ENCODE assay signal across 19 cellular contexts in genomic region chr3:65814883-65815578, GRCh38.
DNase-seq lines count a peak whose midpoint lies in the region; ATAC-seq and TF ChIP-seq lines count a peak whose summit lies in the region.
"Had no signal": no experiment of that assay in that cellular context is flagged by ENCODE, and none has a peak within 500 bp of the region (broad histone marks: within the 10 kb centered on the region; RNA-seq: fewer than 3 reads in every experiment).

No MANE protein-coding gene starts in this region.

- CTCF ChIA-PET in T-cell (lab: Charles Lee): no interaction called here

- no peaks in the 10 kb centered on the region for H3F3A ChIP-seq in GM23338 (replicated peaks; ENCODE audit: low read depth)

- H3K27ac ChIP-seq in GM23338 (ENCODE audit: low read depth): no peak overlapping the region; the same call in 1 of the 2 replicates
- H3K27ac ChIP-seq: BLaER1 had no signal

- H3K27me3 Mint-ChIP-seq in GM23338 (ENCODE audit: insufficient read depth, low read depth, poor library complexity) (peaks cover 15% of the 10 kb centered on the region), chondrocyte (ENCODE audit: low read depth) (no peaks in the 10 kb centered on the region), nephron (ENCODE audit: low read depth) (no peaks in the 10 kb centered on the region), T-cell (no peaks in the 10 kb centered on the region)
- H3K27me3 Mint-ChIP-seq: CD4-positive, CD25-positive, alpha-beta regulatory T cell had no signal

- no peak overlapping the region for H2AFZ ChIP-seq in GM23338

- TF ChIP-seq CTCF in GM23338 (conservative IDR thresholded peaks at IDR 0.05; ENCODE audit: low read depth in 2 of 2) (no peak), chondrocyte (IDR thresholded peaks at IDR 0.05) (no peak), nephron (IDR thresholded peaks at IDR 0.05; ENCODE audit: unreplicated experiment in 3 of 3) (no peak)

- peaks cover 9% of the 10 kb centered on the region; the same call in 1 of the 2 replicates for H3K9me2 ChIP-seq in GM23338 (ENCODE audit: insufficient read depth)
- H3K9me2 ChIP-seq: SK-N-SH had no signal

- no peaks in the 10 kb centered on the region for H3K27me3 ChIP-seq in GM23338 (ENCODE audit: insufficient read depth)
- no peaks in the 10 kb centered on the region for H3K27me3 ChIP-seq in skeletal muscle satellite cell (ENCODE audit: control insufficient read depth, insufficient read depth, low read length)
- H3K27me3 ChIP-seq: BLaER1 had no signal

- peaks cover 18% of the 10 kb centered on the region; the same call in 1 of the 2 replicates for H4K20me1 ChIP-seq in GM23338 (replicated peaks; ENCODE audit: insufficient read depth)
- H4K20me1 ChIP-seq: BLaER1 had no signal

- H3K27ac Mint-ChIP-seq in GM23338: no peak overlapping the region
- peak overlapping the region; percentile 70 for H3K27ac Mint-ChIP-seq in chondrocyte (ENCODE audit: unreplicated experiment)
- peak overlapping the region in 2 of 3 experiments; percentile 31 to 40 for H3K27ac Mint-ChIP-seq in nephron
- H3K27ac Mint-ChIP-seq in T-cell: no peak overlapping the region
- H3K27ac Mint-ChIP-seq: CD4-positive, CD25-positive, alpha-beta regulatory T cell had no signal

- H3K4me1 ChIP-seq in GM23338 (ENCODE audit: insufficient read depth) (peaks cover 42% of the 10 kb centered on the region), skeletal muscle satellite cell (ENCODE audit: control insufficient read depth, insufficient read depth, low read length) (peaks cover 24% of the 10 kb centered on the region)
- H3K4me1 ChIP-seq: BLaER1 had no signal

- H3K36me3 Mint-ChIP-seq in GM23338 (ENCODE audit: low read depth): no peaks in the 10 kb centered on the region
- H3K36me3 Mint-ChIP-seq in chondrocyte (ENCODE audit: low read depth): no peaks in the 10 kb centered on the region
- no peaks in the 10 kb centered on the region for H3K36me3 Mint-ChIP-seq in nephron (ENCODE audit: low read depth)
- no peaks in the 10 kb centered on the region for H3K36me3 Mint-ChIP-seq in T-cell
- H3K36me3 Mint-ChIP-seq: CD4-positive, CD25-positive, alpha-beta regulatory T cell had no signal

- H3K36me3 ChIP-seq in GM23338 (ENCODE audit: insufficient read depth) (no peaks in the 10 kb centered on the region), skeletal muscle satellite cell (ENCODE audit: insufficient read depth, low read length) (no peaks in the 10 kb centered on the region)
- H3K36me3 ChIP-seq: BLaER1 had no signal

- H3K79me2 ChIP-seq in GM23338 (replicated peaks; ENCODE audit: insufficient read depth): peaks cover 15% of the 10 kb centered on the region

- ATAC-seq in GM23338 (peak; percentile 61), T-cell (replicated peaks in 1 of 4) (no peak)
- ATAC-seq: HCT116, Panc1 had no signal

- peak; percentile 36 for DNase-seq in GM23338 (ENCODE audit: low spot score)
- DNase-seq in chondrocyte (ENCODE audit: low spot score): no peak
- DNase-seq in iPS-NIHi7 (ENCODE audit: extremely low spot score): no peak
- no peak for DNase-seq in T-cell
- DNase-seq in inferior parietal cortex (ENCODE audit: extremely low spot score): no peak
- DNase-seq: CD4-positive, CD25-positive, alpha-beta regulatory T cell; GOT3; NCI-H1048; NCI-H1417; NCI-H1694; NCI-H2029 treated with DMSO at 0.1 percent for 48 hours; NCI-H2227 treated with DMSO at 0.1 percent for 48 hours; NCI-H526 treated with DMSO at 0.1 percent for 48 hours; SK-N-SH had no signal

- H3K9me3 Mint-ChIP-seq in GM23338 (no peaks in the 10 kb centered on the region), chondrocyte (ENCODE audit: low read depth) (no peaks in the 10 kb centered on the region), nephron (no peaks in the 10 kb centered on the region), T-cell (peaks cover 0 to 7% (median 3%) of the 10 kb centered on the region in 3 donors)

- no peak overlapping the region for H3K4me3 ChIP-seq in GM23338
- H3K4me3 ChIP-seq in skeletal muscle satellite cell (ENCODE audit: low read length): no peak overlapping the region
- H3K4me3 ChIP-seq: BLaER1 had no signal

- no peak overlapping the region for H3K4me2 ChIP-seq in GM23338
- peak overlapping the region; percentile 46 for H3K4me2 ChIP-seq in skeletal muscle satellite cell (ENCODE audit: low read length)
- H3K4me2 ChIP-seq: BLaER1, SK-N-SH had no signal

- no peak overlapping the region; the same call in 1 of the 3 replicates for H3K4me3 Mint-ChIP-seq in GM23338
- no peak overlapping the region for H3K4me3 Mint-ChIP-seq in chondrocyte (ENCODE audit: unreplicated experiment)
- no peak overlapping the region for H3K4me3 Mint-ChIP-seq in nephron
- H3K4me3 Mint-ChIP-seq in T-cell: no peak overlapping the region
- H3K4me3 Mint-ChIP-seq: CD4-positive, CD25-positive, alpha-beta regulatory T cell had no signal

- no peaks in the 10 kb centered on the region for H3K9me3 ChIP-seq in skeletal muscle satellite cell (replicated peaks; ENCODE audit: low read length)
- H3K9me3 ChIP-seq: BLaER1, SK-N-SH had no signal

- POLR2A ChIA-PET in T-cell (lab: Charles Lee): no interaction called here

- no peak overlapping the region for H3K9ac ChIP-seq in skeletal muscle satellite cell (ENCODE audit: low read depth, low read length)
- H3K9ac ChIP-seq: BLaER1, SK-N-SH had no signal

- H3K4me1 Mint-ChIP-seq in GM23338 (peaks cover 51% of the 10 kb centered on the region), chondrocyte (ENCODE audit: low read depth) (peaks cover 44% of the 10 kb centered on the region), nephron (peaks cover 44% of the 10 kb centered on the region), T-cell (no peaks in the 10 kb centered on the region)
- H3K4me1 Mint-ChIP-seq: CD4-positive, CD25-positive, alpha-beta regulatory T cell had no signal

TF ChIP-seq in GM23338, 12 proteins besides CTCF, POLR2A, EP300 and RAD21 (continues in another document):
- TF ChIP-seq REST (IDR thresholded peaks at IDR 0.05; ENCODE audit: unreplicated experiment) (no peak), ZNF114 (CRISPR knock-in tag; IDR thresholded peaks at IDR 0.05) (no peak), EZH2 (IDR thresholded peaks at IDR 0.05; ENCODE audit: low read depth, unreplicated experiment) (no peak), NANOG (IDR thresholded peaks at IDR 0.05; ENCODE audit: borderline replicate concordance) (no peak)

Comparison
In these comparisons a context has a peak if more than half of its experiments do, and no peak if none do; other contexts are left out.
1. H3K27ac Mint-ChIP-seq: peak in chondrocyte (single experiment) and nephron (2 of 3); none in GM23338 (single experiment) and T-cell (0 of 2).